ENCODE assay signal across 1 cellular context in the genomic region with DNA sequence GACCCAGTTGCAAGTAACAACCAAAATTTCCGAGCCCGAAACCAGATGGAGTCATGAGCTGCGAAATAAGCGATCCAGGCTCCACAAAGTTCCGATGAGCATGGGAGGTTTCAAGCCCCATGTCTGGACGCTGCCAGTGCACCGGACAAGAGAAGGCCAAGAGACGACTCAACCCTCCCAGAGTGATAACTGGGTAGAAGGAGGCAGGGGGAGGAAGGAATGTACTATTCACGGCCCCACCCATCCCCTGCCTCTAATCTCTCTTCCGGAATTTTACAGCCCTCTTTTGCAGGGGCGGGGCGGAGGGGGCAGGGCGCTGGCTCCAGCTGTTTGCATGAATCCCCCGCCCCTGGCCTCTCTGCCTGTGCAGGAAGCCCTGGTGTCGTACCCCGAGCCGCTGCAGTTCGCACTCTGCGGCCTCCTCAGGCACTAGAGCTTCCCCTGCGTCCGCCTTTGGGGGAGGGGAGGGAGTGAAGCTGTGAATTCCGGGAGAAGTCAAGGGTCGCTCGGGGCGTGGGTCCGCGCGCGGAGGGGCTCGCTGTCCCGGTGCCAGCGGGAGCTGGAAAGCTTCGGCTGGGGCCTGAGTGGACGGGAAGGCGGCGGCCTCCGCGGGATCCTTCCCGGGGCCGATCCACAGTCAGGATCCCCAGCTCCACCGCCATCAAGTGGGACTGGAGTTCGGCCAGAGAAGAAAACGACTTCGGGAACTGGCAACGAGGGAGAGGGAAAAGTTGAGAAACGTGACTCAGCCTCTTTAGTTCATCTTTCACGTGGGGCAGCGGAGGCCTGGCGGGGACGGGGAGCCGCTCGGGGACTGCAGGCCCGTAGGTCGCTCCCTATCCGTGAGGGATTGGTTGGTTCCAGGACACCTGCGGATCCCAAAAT.
A peak's percentile ranks its signal among the peaks of the same experiment; 100 is the strongest.
TF ChIP-seq lines count a peak whose summit lies in the region.

No MANE protein-coding gene starts in this region.

TF ChIP-seq in K562, 482 proteins besides CTCF, POLR2A, EP300 and RAD21 (continued from another document and continues in another):
- TF ChIP-seq, protein P1, sequence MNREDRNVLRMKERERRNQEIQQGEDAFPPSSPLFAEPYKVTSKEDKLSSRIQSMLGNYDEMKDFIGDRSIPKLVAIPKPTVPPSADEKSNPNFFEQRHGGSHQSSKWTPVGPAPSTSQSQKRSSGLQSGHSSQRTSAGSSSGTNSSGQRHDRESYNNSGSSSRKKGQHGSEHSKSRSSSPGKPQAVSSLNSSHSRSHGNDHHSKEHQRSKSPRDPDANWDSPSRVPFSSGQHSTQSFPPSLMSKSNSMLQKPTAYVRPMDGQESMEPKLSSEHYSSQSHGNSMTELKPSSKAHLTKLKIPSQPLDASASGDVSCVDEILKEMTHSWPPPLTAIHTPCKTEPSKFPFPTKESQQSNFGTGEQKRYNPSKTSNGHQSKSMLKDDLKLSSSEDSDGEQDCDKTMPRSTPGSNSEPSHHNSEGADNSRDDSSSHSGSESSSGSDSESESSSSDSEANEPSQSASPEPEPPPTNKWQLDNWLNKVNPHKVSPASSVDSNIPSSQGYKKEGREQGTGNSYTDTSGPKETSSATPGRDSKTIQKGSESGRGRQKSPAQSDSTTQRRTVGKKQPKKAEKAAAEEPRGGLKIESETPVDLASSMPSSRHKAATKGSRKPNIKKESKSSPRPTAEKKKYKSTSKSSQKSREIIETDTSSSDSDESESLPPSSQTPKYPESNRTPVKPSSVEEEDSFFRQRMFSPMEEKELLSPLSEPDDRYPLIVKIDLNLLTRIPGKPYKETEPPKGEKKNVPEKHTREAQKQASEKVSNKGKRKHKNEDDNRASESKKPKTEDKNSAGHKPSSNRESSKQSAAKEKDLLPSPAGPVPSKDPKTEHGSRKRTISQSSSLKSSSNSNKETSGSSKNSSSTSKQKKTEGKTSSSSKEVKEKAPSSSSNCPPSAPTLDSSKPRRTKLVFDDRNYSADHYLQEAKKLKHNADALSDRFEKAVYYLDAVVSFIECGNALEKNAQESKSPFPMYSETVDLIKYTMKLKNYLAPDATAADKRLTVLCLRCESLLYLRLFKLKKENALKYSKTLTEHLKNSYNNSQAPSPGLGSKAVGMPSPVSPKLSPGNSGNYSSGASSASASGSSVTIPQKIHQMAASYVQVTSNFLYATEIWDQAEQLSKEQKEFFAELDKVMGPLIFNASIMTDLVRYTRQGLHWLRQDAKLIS (CRISPR knock-in tag; IDR thresholded peaks at IDR 0.05) = peak; percentile 98
- TF ChIP-seq NFE2 (IDR thresholded peaks at IDR 0.05; ENCODE audit: low read depth) = peak; percentile 89
- TF ChIP-seq SNIP1 (IDR thresholded peaks at IDR 0.05; ENCODE audit: low read depth) = no peak
- TF ChIP-seq ZNF239 (CRISPR knock-in tag; IDR thresholded peaks at IDR 0.05) = no peak
- TF ChIP-seq BRCA1 (IDR thresholded peaks at IDR 0.05) = no peak
- no peak for TF ChIP-seq BRCA1 (CRISPR knock-in tag; IDR thresholded peaks at IDR 0.05)
- TF ChIP-seq, protein P2, sequence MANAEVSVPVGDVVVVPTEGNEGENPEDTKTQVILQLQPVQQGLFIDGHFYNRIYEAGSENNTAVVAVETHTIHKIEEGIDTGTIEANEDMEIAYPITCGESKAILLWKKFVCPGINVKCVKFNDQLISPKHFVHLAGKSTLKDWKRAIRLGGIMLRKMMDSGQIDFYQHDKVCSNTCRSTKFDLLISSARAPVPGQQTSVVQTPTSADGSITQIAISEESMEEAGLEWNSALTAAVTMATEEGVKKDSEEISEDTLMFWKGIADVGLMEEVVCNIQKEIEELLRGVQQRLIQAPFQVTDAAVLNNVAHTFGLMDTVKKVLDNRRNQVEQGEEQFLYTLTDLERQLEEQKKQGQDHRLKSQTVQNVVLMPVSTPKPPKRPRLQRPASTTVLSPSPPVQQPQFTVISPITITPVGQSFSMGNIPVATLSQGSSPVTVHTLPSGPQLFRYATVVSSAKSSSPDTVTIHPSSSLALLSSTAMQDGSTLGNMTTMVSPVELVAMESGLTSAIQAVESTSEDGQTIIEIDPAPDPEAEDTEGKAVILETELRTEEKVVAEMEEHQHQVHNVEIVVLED (CRISPR knock-in tag; IDR thresholded peaks at IDR 0.05) = peak; percentile 52; the same call in 1 of the 2 replicates
- TF ChIP-seq CCAR2 (IDR thresholded peaks at IDR 0.05; ENCODE audit: low read depth, low read length) = no peak
- TF ChIP-seq, protein P3, sequence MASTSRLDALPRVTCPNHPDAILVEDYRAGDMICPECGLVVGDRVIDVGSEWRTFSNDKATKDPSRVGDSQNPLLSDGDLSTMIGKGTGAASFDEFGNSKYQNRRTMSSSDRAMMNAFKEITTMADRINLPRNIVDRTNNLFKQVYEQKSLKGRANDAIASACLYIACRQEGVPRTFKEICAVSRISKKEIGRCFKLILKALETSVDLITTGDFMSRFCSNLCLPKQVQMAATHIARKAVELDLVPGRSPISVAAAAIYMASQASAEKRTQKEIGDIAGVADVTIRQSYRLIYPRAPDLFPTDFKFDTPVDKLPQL (IDR thresholded peaks at IDR 0.05; ENCODE audit: extremely low read depth, insufficient read length) = peak; percentile 10
- no peak for TF ChIP-seq ZNF253 (CRISPR knock-in tag; conservative IDR thresholded peaks at IDR 0.05)
- no peak for TF ChIP-seq MYBL2 (IDR thresholded peaks at IDR 0.05; ENCODE audit: low read depth)
- no peak for TF ChIP-seq MYBL2 (CRISPR knock-in tag; IDR thresholded peaks at IDR 0.05; ENCODE audit: borderline replicate concordance)
- peak; percentile 47; the same call in 1 of the 2 replicates for TF ChIP-seq ZC3H8 (IDR thresholded peaks at IDR 0.05)
- TF ChIP-seq RBM14 (IDR thresholded peaks at IDR 0.05; ENCODE audit: borderline replicate concordance, insufficient read depth, low read depth, low read length) = 0 out of 2 replicates have a peak, but pooled peaks have one; percentile 40
- TF ChIP-seq, protein P4, sequence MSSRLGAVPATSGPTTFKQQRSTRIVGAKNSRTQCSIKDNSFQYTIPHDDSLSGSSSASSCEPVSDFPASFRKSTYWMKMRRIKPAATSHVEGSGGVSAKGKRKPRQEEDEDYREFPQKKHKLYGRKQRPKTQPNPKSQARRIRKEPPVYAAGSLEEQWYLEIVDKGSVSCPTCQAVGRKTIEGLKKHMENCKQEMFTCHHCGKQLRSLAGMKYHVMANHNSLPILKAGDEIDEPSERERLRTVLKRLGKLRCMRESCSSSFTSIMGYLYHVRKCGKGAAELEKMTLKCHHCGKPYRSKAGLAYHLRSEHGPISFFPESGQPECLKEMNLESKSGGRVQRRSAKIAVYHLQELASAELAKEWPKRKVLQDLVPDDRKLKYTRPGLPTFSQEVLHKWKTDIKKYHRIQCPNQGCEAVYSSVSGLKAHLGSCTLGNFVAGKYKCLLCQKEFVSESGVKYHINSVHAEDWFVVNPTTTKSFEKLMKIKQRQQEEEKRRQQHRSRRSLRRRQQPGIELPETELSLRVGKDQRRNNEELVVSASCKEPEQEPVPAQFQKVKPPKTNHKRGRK (tag; IDR thresholded peaks at IDR 0.05) = no peak
- TF ChIP-seq, protein P5, sequence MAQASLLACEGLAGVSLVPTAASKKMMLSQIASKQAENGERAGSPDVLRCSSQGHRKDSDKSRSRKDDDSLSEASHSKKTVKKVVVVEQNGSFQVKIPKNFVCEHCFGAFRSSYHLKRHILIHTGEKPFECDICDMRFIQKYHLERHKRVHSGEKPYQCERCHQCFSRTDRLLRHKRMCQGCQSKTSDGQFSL (CRISPR knock-in tag; IDR thresholded peaks at IDR 0.05) = no peak
- TF ChIP-seq, protein P5 (tag; IDR thresholded peaks at IDR 0.05) = peak in 1 of 2 experiments; percentile 67; a peak in 1 of 4 replicates
- TF ChIP-seq PYGO2 (tag; IDR thresholded peaks at IDR 0.05) = no peak
- TF ChIP-seq ZNF431 (CRISPR knock-in tag; IDR thresholded peaks at IDR 0.05) = no peak; the same call in 1 of the 2 replicates
- TF ChIP-seq GABPB1 (CRISPR knock-in tag; IDR thresholded peaks at IDR 0.05) = peak; percentile 86
- peak; percentile 89 for TF ChIP-seq CCNT2 (IDR thresholded peaks at IDR 0.05; ENCODE audit: borderline replicate concordance, extremely low read depth, insufficient read length, low read depth, low read length)
- TF ChIP-seq, protein P6, sequence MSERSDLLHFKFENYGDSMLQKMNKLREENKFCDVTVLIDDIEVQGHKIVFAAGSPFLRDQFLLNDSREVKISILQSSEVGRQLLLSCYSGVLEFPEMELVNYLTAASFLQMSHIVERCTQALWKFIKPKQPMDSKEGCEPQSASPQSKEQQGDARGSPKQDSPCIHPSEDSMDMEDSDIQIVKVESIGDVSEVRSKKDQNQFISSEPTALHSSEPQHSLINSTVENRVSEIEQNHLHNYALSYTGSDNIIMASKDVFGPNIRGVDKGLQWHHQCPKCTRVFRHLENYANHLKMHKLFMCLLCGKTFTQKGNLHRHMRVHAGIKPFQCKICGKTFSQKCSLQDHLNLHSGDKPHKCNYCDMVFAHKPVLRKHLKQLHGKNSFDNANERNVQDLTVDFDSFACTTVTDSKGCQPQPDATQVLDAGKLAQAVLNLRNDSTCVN (CRISPR knock-in tag; IDR thresholded peaks at IDR 0.05) = peak; percentile 47; the same call in 1 of the 2 replicates
- TF ChIP-seq, protein P7, sequence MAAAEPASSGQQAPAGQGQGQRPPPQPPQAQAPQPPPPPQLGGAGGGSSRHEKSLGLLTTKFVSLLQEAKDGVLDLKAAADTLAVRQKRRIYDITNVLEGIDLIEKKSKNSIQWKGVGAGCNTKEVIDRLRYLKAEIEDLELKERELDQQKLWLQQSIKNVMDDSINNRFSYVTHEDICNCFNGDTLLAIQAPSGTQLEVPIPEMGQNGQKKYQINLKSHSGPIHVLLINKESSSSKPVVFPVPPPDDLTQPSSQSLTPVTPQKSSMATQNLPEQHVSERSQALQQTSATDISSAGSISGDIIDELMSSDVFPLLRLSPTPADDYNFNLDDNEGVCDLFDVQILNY (CRISPR knock-in tag; IDR thresholded peaks at IDR 0.05) = no peak
- TF ChIP-seq POU5F1 (IDR thresholded peaks at IDR 0.05; ENCODE audit: borderline replicate concordance, low read depth, low read length, partially characterized antibody) = no peak
- TF ChIP-seq, protein P8, sequence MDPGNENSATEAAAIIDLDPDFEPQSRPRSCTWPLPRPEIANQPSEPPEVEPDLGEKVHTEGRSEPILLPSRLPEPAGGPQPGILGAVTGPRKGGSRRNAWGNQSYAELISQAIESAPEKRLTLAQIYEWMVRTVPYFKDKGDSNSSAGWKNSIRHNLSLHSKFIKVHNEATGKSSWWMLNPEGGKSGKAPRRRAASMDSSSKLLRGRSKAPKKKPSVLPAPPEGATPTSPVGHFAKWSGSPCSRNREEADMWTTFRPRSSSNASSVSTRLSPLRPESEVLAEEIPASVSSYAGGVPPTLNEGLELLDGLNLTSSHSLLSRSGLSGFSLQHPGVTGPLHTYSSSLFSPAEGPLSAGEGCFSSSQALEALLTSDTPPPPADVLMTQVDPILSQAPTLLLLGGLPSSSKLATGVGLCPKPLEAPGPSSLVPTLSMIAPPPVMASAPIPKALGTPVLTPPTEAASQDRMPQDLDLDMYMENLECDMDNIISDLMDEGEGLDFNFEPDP (CRISPR knock-in tag; IDR thresholded peaks at IDR 0.05) = peak; percentile 82; the same call in 1 of the 2 replicates
- TF ChIP-seq, protein P9, sequence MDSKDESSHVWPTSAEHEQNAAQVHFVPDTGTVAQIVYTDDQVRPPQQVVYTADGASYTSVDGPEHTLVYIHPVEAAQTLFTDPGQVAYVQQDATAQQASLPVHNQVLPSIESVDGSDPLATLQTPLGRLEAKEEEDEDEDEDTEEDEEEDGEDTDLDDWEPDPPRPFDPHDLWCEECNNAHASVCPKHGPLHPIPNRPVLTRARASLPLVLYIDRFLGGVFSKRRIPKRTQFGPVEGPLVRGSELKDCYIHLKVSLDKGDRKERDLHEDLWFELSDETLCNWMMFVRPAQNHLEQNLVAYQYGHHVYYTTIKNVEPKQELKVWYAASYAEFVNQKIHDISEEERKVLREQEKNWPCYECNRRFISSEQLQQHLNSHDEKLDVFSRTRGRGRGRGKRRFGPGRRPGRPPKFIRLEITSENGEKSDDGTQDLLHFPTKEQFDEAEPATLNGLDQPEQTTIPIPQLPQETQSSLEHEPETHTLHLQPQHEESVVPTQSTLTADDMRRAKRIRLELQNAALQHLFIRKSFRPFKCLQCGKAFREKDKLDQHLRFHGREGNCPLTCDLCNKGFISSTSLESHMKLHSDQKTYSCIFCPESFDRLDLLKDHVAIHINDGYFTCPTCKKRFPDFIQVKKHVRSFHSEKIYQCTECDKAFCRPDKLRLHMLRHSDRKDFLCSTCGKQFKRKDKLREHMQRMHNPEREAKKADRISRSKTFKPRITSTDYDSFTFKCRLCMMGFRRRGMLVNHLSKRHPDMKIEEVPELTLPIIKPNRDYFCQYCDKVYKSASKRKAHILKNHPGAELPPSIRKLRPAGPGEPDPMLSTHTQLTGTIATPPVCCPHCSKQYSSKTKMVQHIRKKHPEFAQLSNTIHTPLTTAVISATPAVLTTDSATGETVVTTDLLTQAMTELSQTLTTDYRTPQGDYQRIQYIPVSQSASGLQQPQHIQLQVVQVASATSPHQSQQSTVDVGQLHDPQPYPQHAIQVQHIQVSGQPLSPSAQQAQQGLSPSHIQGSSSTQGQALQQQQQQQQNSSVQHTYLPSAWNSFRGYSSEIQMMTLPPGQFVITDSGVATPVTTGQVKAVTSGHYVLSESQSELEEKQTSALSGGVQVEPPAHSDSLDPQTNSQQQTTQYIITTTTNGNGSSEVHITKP (IDR thresholded peaks at IDR 0.05; ENCODE audit: partially characterized antibody) = peak; percentile 96
- peak; percentile 82; the same call in 1 of the 2 replicates for TF ChIP-seq GTF2F1 (IDR thresholded peaks at IDR 0.05; ENCODE audit: low read depth, low read length)
- no peak for TF ChIP-seq ZNF134 (CRISPR knock-in tag; conservative IDR thresholded peaks at IDR 0.05)
- no peak for TF ChIP-seq ZNF174 (CRISPR knock-in tag; IDR thresholded peaks at IDR 0.05)
- peak; percentile 48; the same call in 1 of the 2 replicates for TF ChIP-seq MXI1 (IDR thresholded peaks at IDR 0.05; ENCODE audit: low read depth, low read length)
- TF ChIP-seq SIRT6 (IDR thresholded peaks at IDR 0.05; ENCODE audit: low read depth, low read length) = no peak
- peak; percentile 44; the same call in 1 of the 2 replicates for TF ChIP-seq TAL1 (IDR thresholded peaks at IDR 0.05)
- no peak; the same call in 1 of the 2 replicates for TF ChIP-seq RAD51 (IDR thresholded peaks at IDR 0.05; ENCODE audit: borderline replicate concordance, low read depth)
- TF ChIP-seq FOSL1 (tag; conservative IDR thresholded peaks at IDR 0.05) = peak; percentile 89
- TF ChIP-seq TOE1 (IDR thresholded peaks at IDR 0.05; ENCODE audit: borderline replicate concordance) = peak; percentile 44; the same call in 1 of the 2 replicates
- no peak for TF ChIP-seq TOE1 (CRISPR knock-in tag; IDR thresholded peaks at IDR 0.05; ENCODE audit: borderline replicate concordance, low read depth)
- peak; percentile 88 to 99 for TF ChIP-seq SIN3A (IDR thresholded peaks at IDR 0.05; ENCODE audit: borderline replicate concordance in 2 of 2, control insufficient read depth in 1 of 2, low read depth in 2 of 2, low read length in 2 of 2)
- peak; percentile 41; the same call in 1 of the 2 replicates for TF ChIP-seq STAT5A (IDR thresholded peaks at IDR 0.05; ENCODE audit: borderline replicate concordance, low read length)
- TF ChIP-seq ZNF75A (CRISPR knock-in tag; IDR thresholded peaks at IDR 0.05) = peak; percentile 34; the same call in 1 of the 2 replicates
- peak; percentile 85 for TF ChIP-seq TEAD4 (IDR thresholded peaks at IDR 0.05; ENCODE audit: low read length)
- no peak for TF ChIP-seq TEAD4 (CRISPR knock-in tag; IDR thresholded peaks at IDR 0.05; ENCODE audit: borderline replicate concordance)
- no peak for TF ChIP-seq SAFB2 (IDR thresholded peaks at IDR 0.05; ENCODE audit: borderline replicate concordance, low read depth, low read length, severe bottlenecking)
- TF ChIP-seq ZNF57 (CRISPR knock-in tag; IDR thresholded peaks at IDR 0.05) = peak; percentile 62; the same call in 1 of the 2 replicates
- 0 out of 2 replicates have a peak, but pooled peaks have one; percentile 12 for TF ChIP-seq ZNF384 (IDR thresholded peaks at IDR 0.05; ENCODE audit: low read depth, low read length)
- TF ChIP-seq NFIC (IDR thresholded peaks at IDR 0.05) = peak; percentile 85
